8 cellular contexts compared by ENCODE assay signal in genomic region chr17:32936894-32937500, GRCh38. TPM values are rescaled to one million over a fixed set of nuclear protein-coding genes. Genes with fewer than 3 reads are reported as not detected.
DNase-seq lines count a peak whose midpoint lies in the region; ATAC-seq, FAIRE-seq and TF ChIP-seq lines count a peak whose summit lies in the region.

No MANE protein-coding gene starts in this region.

- H3K9me2 ChIP-seq in MM.1S (replicated peaks; ENCODE audit: insufficient read depth, low read length): no peaks in the 10 kb centered on the region

- intact Hi-C loops in kidney (cut with DNase I): no loop called here

- H3F3A ChIP-seq in MM.1S (ENCODE audit: insufficient read depth, low read length): no peaks in the 10 kb centered on the region

- DNase-seq in G401 (ENCODE audit: low spot score) (peak; percentile 83), MM.1S (peak; percentile 70), caudate nucleus (lab: John Stamatoyannopoulos, UW) (peak in 36 of 61 donors; percentile 3 to 64 (median 20)), kidney (peak; percentile 90), middle frontal gyrus (ENCODE audit: extremely low spot score, low spot score) (no peak)
- DNase-seq in activated CD4-positive, CD25-positive, alpha-beta regulatory T cell (lab: John Stamatoyannopoulos, UW): peak; percentile 15 to 55 (median 29)
- DNase-seq in stimulated activated CD4-positive, alpha-beta T cell treated with anti-CD3 and anti-CD28 coated beads, Interleukin-1b, Interleukin-23, amount 100 ng/mL, for 24 hours (ENCODE audit: low read depth in 4 of 4, low spot score in 1 of 4): peak; percentile 32 to 53 (median 47)

- H3K4me3 ChIP-seq in MM.1S (ENCODE audit: low read length) (peak overlapping the region; percentile 55), kidney (ENCODE audit: low read length in 2 of 2) (peak overlapping the region; percentile 3 to 50)

- H3K36me3 ChIP-seq in MM.1S (replicated peaks; ENCODE audit: insufficient read depth, low read length) (no peaks in the 10 kb centered on the region), kidney (ENCODE audit: control insufficient read depth in 1 of 2, insufficient read depth in 2 of 2, low read length in 2 of 2) (peaks cover 4 to 5% of the 10 kb centered on the region in 2 donors)

- TF ChIP-seq CTCF in MM.1S (IDR thresholded peaks at IDR 0.05; ENCODE audit: low read length) (peak; percentile 94), kidney (IDR thresholded peaks at IDR 0.05; ENCODE audit: borderline replicate concordance, extremely low read depth, insufficient read depth) (peak; percentile 86)

- H3K27me3 ChIP-seq in MM.1S (replicated peaks; ENCODE audit: insufficient read depth, low read length): no peaks in the 10 kb centered on the region

- ATAC-seq in GM21723 (IDR thresholded peaks at IDR 0.05; ENCODE audit: unreplicated experiment): no peak

- peak overlapping the region; percentile 62 for H3K9ac ChIP-seq in MM.1S (ENCODE audit: low read length)
- peak overlapping the region in 1 of 2 donors; percentile 63 for H3K9ac ChIP-seq in kidney (ENCODE audit: low read length in 2 of 2)

- H2AFZ ChIP-seq in MM.1S (ENCODE audit: low read length): peak overlapping the region; percentile 97

- H3K27ac ChIP-seq in MM.1S (ENCODE audit: low read length): no peak overlapping the region
- H3K27ac ChIP-seq in caudate nucleus (ENCODE audit: low read depth, low read length): peak overlapping the region; percentile 91
- peak overlapping the region; percentile 68 to 82 for H3K27ac ChIP-seq in kidney (ENCODE audit: low read depth in 2 of 2, low read length in 2 of 2)

- in situ Hi-C loops in G401 (cut with HindIII; ENCODE audit: low sequenced_read_pairs): no loop called here

- H3K9me3 ChIP-seq in MM.1S (replicated peaks; ENCODE audit: insufficient read depth, low read length) (no peaks in the 10 kb centered on the region), kidney (ENCODE audit: control insufficient read depth in 1 of 2, low read length in 2 of 2) (no peaks in the 10 kb centered on the region)

- peaks cover 14% of the 10 kb centered on the region for H3K4me1 ChIP-seq in MM.1S (ENCODE audit: low read length)
- peaks cover 0 to 4% of the 10 kb centered on the region in 2 donors for H3K4me1 ChIP-seq in kidney (ENCODE audit: control insufficient read depth in 1 of 2, insufficient read depth in 1 of 2, low read depth in 1 of 2, low read length in 2 of 2)

- FAIRE-seq in kidney (lab: Jason Lieb, UNC): no peak

- peak overlapping the region; percentile 95 for H3K4me2 ChIP-seq in MM.1S (ENCODE audit: low read depth, low read length)

- no peaks in the 10 kb centered on the region for H3K79me2 ChIP-seq in MM.1S (ENCODE audit: low read length)

- H4K20me1 ChIP-seq in MM.1S (ENCODE audit: insufficient read depth, low read length): no peaks in the 10 kb centered on the region

RNA-seq across cellular contexts. Expression of gene TMEM98, which starts 9.0 kb away (rescaled TPM):
- 0.07 and 0.74 TPM in 2 replicates for total RNA-seq in G401 (2014; rRNA removed; shearing (Covaris generic))
- total RNA-seq in kidney: 57.1 TPM
- polyA plus RNA-seq in kidney (ENCODE audit: insufficient read depth, low read depth, low replicate concordance): 44.0 TPM

RNA-seq across cellular contexts. Expression of gene SPACA3, which starts 54.6 kb away (rescaled TPM):
- total RNA-seq in G401 (2014; rRNA removed; shearing (Covaris generic)): not detected in 2 replicates
- total RNA-seq in kidney: not detected
- not detected for polyA plus RNA-seq in kidney (ENCODE audit: insufficient read depth, low read depth, low replicate concordance)

Comparison
In these comparisons a context has a peak if more than half of its experiments do, and no peak if none do; other contexts are left out.
1. RNA of gene TMEM98, which starts 9.0 kb away (total RNA-seq): 57.1 TPM in kidney (single experiment); 0.07 to 0.74 TPM in G401; every median in the first group is over 10 times any median in the second.